Comparison of ENCODE assay signal across 10 cellular contexts in the genomic region with DNA sequence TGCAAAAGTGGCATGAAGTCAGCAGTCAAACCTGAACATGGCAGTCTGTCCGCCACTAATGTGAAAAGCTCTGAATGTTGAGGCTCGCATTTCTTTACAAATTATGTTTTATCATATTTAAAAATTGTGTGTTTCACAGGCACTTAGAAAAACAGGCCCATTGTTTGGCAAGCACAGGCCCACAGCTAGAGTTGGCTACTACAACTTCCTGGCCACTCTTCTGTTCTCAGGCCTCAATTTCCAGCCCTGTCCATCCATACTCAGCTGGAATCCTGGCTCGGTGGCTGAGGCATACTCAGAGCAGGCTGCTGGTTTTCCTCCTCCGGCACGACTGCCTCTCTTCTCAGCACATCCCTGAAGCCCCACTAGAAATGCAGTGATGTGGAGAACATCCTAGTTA. TPM values are rescaled to one million over a fixed set of nuclear protein-coding genes. Genes with fewer than 3 reads are reported as not detected.
"Had no signal": no experiment of that assay in that cellular context is flagged by ENCODE, and none has a peak within 500 bp of the region (broad histone marks: within the 10 kb centered on the region; RNA-seq: fewer than 3 reads in every experiment).

No MANE protein-coding gene starts in this region.

- H3K36me3 Mint-ChIP-seq: activated naive CD4-positive, alpha-beta T cell treated with anti-CD3 and anti-CD28 coated beads, Interleukin-2, amount 50 U/mL, for 72 hours; mesothelial cell of epicardium had no signal

- ATAC-seq: activated naive CD4-positive, alpha-beta T cell treated with anti-CD3 and anti-CD28 coated beads, Interleukin-2, amount 50 U/mL, for 72 hours had no signal

- H3K4me2 ChIP-seq: smooth muscle cell had no signal

- H3K27me3 ChIP-seq: upper lobe of left lung had no signal

- H3K27ac ChIP-seq: SK-N-MC had no signal

- H3K27ac Mint-ChIP-seq: mesothelial cell of epicardium had no signal

- H3K9me3 Mint-ChIP-seq: mesothelial cell of epicardium had no signal

- H3K4me3 ChIP-seq: SK-N-MC, smooth muscle cell, upper lobe of left lung had no signal

- H3K4me3 Mint-ChIP-seq: mesothelial cell of epicardium had no signal

- DNase-seq: activated CD4-positive, CD25-positive, alpha-beta regulatory T cell; activated CD8-positive, alpha-beta memory T cell treated with anti-CD3 and anti-CD28 coated beads, Interleukin-2, amount 50 U/mL, for 48 hours; activated effector memory CD4-positive, alpha-beta T cell treated with Interleukin-2 at 50 U/mL for 16 hours; T-helper 2 cell; upper lobe of left lung had no signal

- H3K36me3 ChIP-seq: upper lobe of left lung had no signal

- H3K9me3 ChIP-seq: upper lobe of left lung had no signal

RNA-seq across cellular contexts. Expression of a gene that starts 44.3 kb away (rescaled TPM):
- total RNA-seq: mesothelial cell of epicardium, myocyte had no signal

RNA-seq across cellular contexts. Expression of a gene that starts 54.0 kb away (rescaled TPM):
- total RNA-seq: mesothelial cell of epicardium, myocyte had no signal
